Comparison of ENCODE assay signal across 19 cellular contexts in the genomic region with DNA sequence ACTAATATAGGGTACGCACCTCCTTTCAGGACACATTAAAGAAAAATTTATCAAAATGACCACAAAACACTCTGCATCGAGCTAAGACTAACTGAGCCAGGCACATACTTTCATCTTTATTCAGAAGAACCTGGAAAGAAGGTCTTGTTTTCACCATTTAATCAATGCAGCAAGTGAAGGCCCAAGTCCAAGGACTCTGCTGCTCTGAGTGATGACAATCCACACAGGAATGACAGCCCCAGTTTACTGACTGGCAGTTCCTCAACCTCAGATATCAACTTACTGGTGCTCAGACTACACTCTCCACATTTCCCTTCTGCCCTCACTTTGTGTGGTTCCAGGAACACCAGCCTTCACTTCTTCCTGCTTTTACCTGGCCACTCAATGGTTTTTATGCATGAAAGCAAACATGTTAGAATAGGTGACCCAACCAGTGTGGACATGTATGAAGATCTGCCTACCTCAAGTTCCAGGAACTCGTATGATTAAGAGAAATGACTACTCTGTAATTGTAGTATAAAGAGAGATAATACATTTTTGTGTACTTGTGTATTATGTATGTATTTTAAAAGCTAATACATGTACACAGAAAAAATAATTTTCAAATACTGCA. TPM values are rescaled to one million over a fixed set of nuclear protein-coding genes. Genes with fewer than 3 reads are reported as not detected.
A peak's percentile ranks its signal among the peaks of the same experiment; 100 is the strongest.
DNase-seq lines count a peak whose midpoint lies in the region; ATAC-seq, FAIRE-seq and TF ChIP-seq lines count a peak whose summit lies in the region.
"Had no signal": no experiment of that assay in that cellular context is flagged by ENCODE, and none has a peak within 500 bp of the region (broad histone marks: within the 10 kb centered on the region; RNA-seq: fewer than 3 reads in every experiment).

No MANE protein-coding gene starts in this region.

- no peaks in the 10 kb centered on the region for H3K9me2 ChIP-seq in hepatocyte (replicated peaks; ENCODE audit: insufficient read depth)

- H3K4me2 ChIP-seq in astrocyte (ENCODE audit: low read length) (no peak overlapping the region), hepatocyte (no peak overlapping the region)

- H3K27me3 ChIP-seq in astrocyte (ENCODE audit: insufficient read depth, low read length) (no peaks in the 10 kb centered on the region), hepatocyte (no peaks in the 10 kb centered on the region), gastrocnemius medialis (no peaks in the 10 kb centered on the region)
- H3K27me3 ChIP-seq: tibial nerve had no signal

- H4K20me1 ChIP-seq in astrocyte (ENCODE audit: insufficient read depth, low read length), result no peaks in the 10 kb centered on the region
- H4K20me1 ChIP-seq in hepatocyte (ENCODE audit: insufficient read depth, poor library complexity, severe bottlenecking), result no peaks in the 10 kb centered on the region

- peak overlapping the region; percentile 87 for H3K4me3 Mint-ChIP-seq in HFFc6
- peak overlapping the region; percentile 46 for H3K4me3 Mint-ChIP-seq in astrocyte (ENCODE audit: unreplicated experiment)
- H3K4me3 Mint-ChIP-seq in progenitor cell of endocrine pancreas (ENCODE audit: low read depth), result no peak overlapping the region
- H3K4me3 Mint-ChIP-seq: stimulated activated naive CD8-positive, alpha-beta T cell treated with anti-CD3 and anti-CD28 coated beads, Interleukin-15, Interleukin-2, amounts not matched to agents 100 ng/mL and 50 ng/mL, for 24 hours had no signal

- H3K4me1 ChIP-seq in astrocyte (ENCODE audit: insufficient read depth, low read length) (peaks cover 14% of the 10 kb centered on the region), hepatocyte (ENCODE audit: insufficient read depth) (no peaks in the 10 kb centered on the region), gastrocnemius medialis (peaks cover 7 to 8% of the 10 kb centered on the region in 2 donors)

- in situ Hi-C loops in gastrocnemius medialis (cut with MboI; ENCODE audit: low sequenced_read_pairs in 4 of 4), result loop anchor here in 3 of 4 donors (5.0 to 10.0 kb wide), 3 partner anchors 100 to 153 kb away; no protein-coding TSS in a partner anchor

- H2AFZ ChIP-seq in astrocyte (ENCODE audit: low read depth, low read length) (no peak overlapping the region), hepatocyte (no peak overlapping the region)

- H3K79me2 ChIP-seq in astrocyte (ENCODE audit: insufficient read depth, low read length) (no peaks in the 10 kb centered on the region), hepatocyte (no peaks in the 10 kb centered on the region)

- FAIRE-seq in astrocyte (lab: Jason Lieb, UNC), result no peak
- FAIRE-seq: GM18507 had no signal

- TF ChIP-seq POLR2A in gastrocnemius medialis (IDR thresholded peaks at IDR 0.05), result no peak

- H3K4me3 ChIP-seq in astrocyte (ENCODE audit: insufficient read depth, low read depth, low read length) (no peak overlapping the region), hepatocyte (no peak overlapping the region), gastrocnemius medialis (no peak overlapping the region)
- H3K4me3 ChIP-seq: left ventricle myocardium inferior, tibial nerve had no signal

- no peak overlapping the region for H3K9ac ChIP-seq in astrocyte (ENCODE audit: low read length)

- H3K27ac ChIP-seq in astrocyte (ENCODE audit: low read depth, low read length), result no peak overlapping the region
- peak overlapping the region; percentile 63 for H3K27ac ChIP-seq in hepatocyte
- H3K27ac ChIP-seq in gastrocnemius medialis, result peak overlapping the region in 1 of 4 donors; percentile 46
- H3K27ac ChIP-seq: left ventricle myocardium inferior, tibial nerve had no signal

- H3K36me3 Mint-ChIP-seq in HFFc6 (ENCODE audit: low read depth) (peaks cover 4% of the 10 kb centered on the region; the same call in 1 of the 2 replicates), astrocyte (ENCODE audit: low read depth, unreplicated experiment) (peaks cover 3% of the 10 kb centered on the region), progenitor cell of endocrine pancreas (ENCODE audit: insufficient read depth) (no peaks in the 10 kb centered on the region)

- peak; percentile 37 for DNase-seq in HFFc6
- peak; percentile 51 for DNase-seq in astrocyte (ENCODE audit: low read depth)
- peak; percentile 45 for DNase-seq in hepatocyte (ENCODE audit: low spot score)
- peak in 1 of 2 donors; percentile 30 for DNase-seq in gastrocnemius medialis
- DNase-seq in activated CD8-positive, alpha-beta memory T cell treated with anti-CD3 and anti-CD28 coated beads, Interleukin-2, amount 50 U/mL, for 48 hours, result no peak
- DNase-seq in DMS 273 treated with DMSO at 0.1 percent for 48 hours (lab: John Stamatoyannopoulos, UW), result no peak
- no peak for DNase-seq in progenitor cell of endocrine pancreas (ENCODE audit: low spot score, unreplicated experiment)
- DNase-seq: activated CD4-positive, alpha-beta T cell treated with anti-CD3 and anti-CD28 coated beads, Interleukin-2, amount 50 U/mL, for 1 hour; activated gamma-delta T cell; AML-193; central memory CD4-positive, alpha-beta T cell; left ventricle myocardium inferior; MM.1S; NCI-H1436 treated with DMSO at 0.1 percent for 48 hours; SHP77 treated with DMSO at 0.1 percent for 48 hours; stimulated activated CD4-positive, alpha-beta T cell treated with anti-CD3 and anti-CD28 coated beads, Interleukin-4, amount 100 ng/mL, for 24 hours had no signal

- H3K4me1 Mint-ChIP-seq in HFFc6 (ENCODE audit: low read depth) (peaks cover 66% of the 10 kb centered on the region), astrocyte (ENCODE audit: low read depth, unreplicated experiment) (peaks cover 24% of the 10 kb centered on the region), progenitor cell of endocrine pancreas (ENCODE audit: low read depth) (peaks cover 11% of the 10 kb centered on the region)

- H3K36me3 ChIP-seq in astrocyte (ENCODE audit: insufficient read depth, low read length), result no peaks in the 10 kb centered on the region
- H3K36me3 ChIP-seq in hepatocyte (replicated peaks; ENCODE audit: insufficient read depth, low read depth), result no peaks in the 10 kb centered on the region
- H3K36me3 ChIP-seq in gastrocnemius medialis, result no peaks in the 10 kb centered on the region
- H3K36me3 ChIP-seq: left ventricle myocardium inferior, tibial nerve had no signal

- TF ChIP-seq CTCF in HFFc6 (IDR thresholded peaks at IDR 0.05), result no peak
- TF ChIP-seq CTCF in astrocyte (IDR thresholded peaks at IDR 0.05; ENCODE audit: insufficient read depth, low read depth, low read length), result no peak
- no peak for TF ChIP-seq CTCF in hepatocyte (IDR thresholded peaks at IDR 0.05; ENCODE audit: poor library complexity)
- no peak for TF ChIP-seq CTCF in gastrocnemius medialis (IDR thresholded peaks at IDR 0.05 in 4 of 5, conservative IDR thresholded peaks at IDR 0.05 in 1 of 5)
- TF ChIP-seq CTCF in progenitor cell of endocrine pancreas (IDR thresholded peaks at IDR 0.05; ENCODE audit: unreplicated experiment), result no peak

- H3K27me3 Mint-ChIP-seq in HFFc6 (ENCODE audit: insufficient read depth) (peaks cover 4% of the 10 kb centered on the region), astrocyte (ENCODE audit: low read depth, unreplicated experiment) (no peaks in the 10 kb centered on the region), progenitor cell of endocrine pancreas (peaks cover 4% of the 10 kb centered on the region)
- H3K27me3 Mint-ChIP-seq: stimulated activated naive CD8-positive, alpha-beta T cell treated with anti-CD3 and anti-CD28 coated beads, Interleukin-15, Interleukin-2, amounts not matched to agents 100 ng/mL and 50 ng/mL, for 24 hours had no signal

- 88% methylated on average over 3 of the region's 3 CpGs for WGBS in hepatocyte (ENCODE audit: low lambda C conversion rate, missing lambda C conversion rate)

- H3K27ac Mint-ChIP-seq in HFFc6, result peak overlapping the region; percentile 97
- peak overlapping the region; percentile 70 for H3K27ac Mint-ChIP-seq in astrocyte (ENCODE audit: unreplicated experiment)
- no peak overlapping the region for H3K27ac Mint-ChIP-seq in progenitor cell of endocrine pancreas
- H3K27ac Mint-ChIP-seq: stimulated activated naive CD8-positive, alpha-beta T cell treated with anti-CD3 and anti-CD28 coated beads, Interleukin-15, Interleukin-2, amounts not matched to agents 100 ng/mL and 50 ng/mL, for 24 hours had no signal

- intact Hi-C loops in gastrocnemius medialis (cut with DNase I; ENCODE audit: low total_unique reads), result no loop called here

- no peaks in the 10 kb centered on the region for H3K9me3 ChIP-seq in astrocyte (ENCODE audit: insufficient read depth, low read depth, low read length)
- no peaks in the 10 kb centered on the region for H3K9me3 ChIP-seq in hepatocyte (ENCODE audit: low read depth)
- H3K9me3 ChIP-seq in gastrocnemius medialis, result no peaks in the 10 kb centered on the region
- H3K9me3 ChIP-seq: left ventricle myocardium inferior, tibial nerve had no signal

- peak; percentile 67 to 87 for ATAC-seq in gastrocnemius medialis

- no peaks in the 10 kb centered on the region for H3K9me3 Mint-ChIP-seq in HFFc6
- H3K9me3 Mint-ChIP-seq in astrocyte (ENCODE audit: unreplicated experiment), result no peaks in the 10 kb centered on the region
- H3K9me3 Mint-ChIP-seq in progenitor cell of endocrine pancreas (ENCODE audit: low read depth), result no peaks in the 10 kb centered on the region
- H3K9me3 Mint-ChIP-seq: stimulated activated naive CD8-positive, alpha-beta T cell treated with anti-CD3 and anti-CD28 coated beads, Interleukin-15, Interleukin-2, amounts not matched to agents 100 ng/mL and 50 ng/mL, for 24 hours had no signal

RNA-seq across cellular contexts. Expression of a gene that starts 29.1 kb away (rescaled TPM):
- total RNA-seq in HFFc6 (2021; fragmentation: NEBNext Ultra II Directional; extraction: Animal tissue kit (Norgen Biotek cat#: 25700)), result 10 to 100 TPM; 12.6 to 17.7 (median 14.5) TPM
- total RNA-seq in astrocyte (14.3 and 19.0 TPM in 2 replicates), hepatocyte (12.6 and 13.2 TPM in 2 replicates), gastrocnemius medialis (10 to 100 TPM in 1 of 4 donors, 1 to 10 TPM in 3; 1.9 to 10.6 (median 4.5) TPM), progenitor cell of endocrine pancreas (17.8 and 21.5 TPM in 2 replicates)
- 6.2 TPM in 2 replicates for polyA plus RNA-seq in hepatocyte

Comparison
In these comparisons a context has a peak if more than half of its experiments do, and no peak if none do; other contexts are left out.
1. DNase-seq: peak in HFFc6 (single experiment), astrocyte (single experiment) and hepatocyte (single experiment); none in activated CD8-positive, alpha-beta memory T cell treated with anti-CD3 and anti-CD28 coated beads, Interleukin-2, amount 50 U/mL, for 48 hours (single experiment), DMS 273 treated with DMSO at 0.1 percent for 48 hours (single experiment) and progenitor cell of endocrine pancreas (single experiment).